In the genomic region with DNA sequence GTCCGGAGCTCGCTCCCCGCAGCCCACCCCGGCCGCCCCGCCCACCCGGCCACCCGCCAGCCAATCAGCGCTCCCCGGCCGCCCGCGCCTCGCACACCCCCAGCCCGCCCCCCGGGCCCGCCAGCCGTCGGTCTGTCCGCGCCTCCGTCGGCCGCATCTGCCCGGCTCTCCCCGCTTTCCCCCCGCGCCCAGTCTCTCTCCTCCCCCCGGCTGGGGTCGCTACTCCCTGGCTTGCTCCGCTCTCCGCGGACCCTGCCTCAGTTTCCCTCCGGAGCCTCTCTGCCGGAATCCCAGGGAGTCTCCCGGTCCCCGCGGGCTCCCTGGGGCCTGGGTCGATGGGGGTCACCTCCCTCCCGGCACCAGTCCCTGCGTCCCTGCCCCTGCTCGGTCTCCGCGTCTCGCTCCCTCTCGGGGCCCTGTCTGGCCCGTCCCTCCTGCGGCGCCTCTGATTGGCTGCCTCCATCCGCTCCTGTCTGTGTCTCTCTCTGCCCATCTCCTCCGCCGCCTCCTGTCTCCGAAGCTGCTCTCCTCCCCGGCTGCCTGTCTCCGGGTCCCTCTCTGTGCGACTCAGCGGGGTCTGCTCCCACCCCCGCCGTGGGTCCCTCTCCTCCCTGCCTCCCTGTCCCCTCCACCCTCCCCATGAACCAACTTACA, we compare ENCODE assay signal across 9 cellular contexts. TPM values are rescaled to one million over a fixed set of nuclear protein-coding genes. Genes with fewer than 3 reads are reported as not detected.
DNase-seq lines count a peak whose midpoint lies in the region; ATAC-seq and TF ChIP-seq lines count a peak whose summit lies in the region.
"Had no signal": no experiment of that assay in that cellular context is flagged by ENCODE, and none has a peak within 500 bp of the region (broad histone marks: within the 10 kb centered on the region; RNA-seq: fewer than 3 reads in every experiment).

No MANE protein-coding gene starts in this region.

- DNase-seq in CD4-positive, alpha-beta T cell = peak in 4 of 10 experiments; percentile 16 to 39 (median 16)
- DNase-seq in HT1080 (ENCODE audit: low read depth) (peak; percentile 76), NOMO-1 treated with DMSO at 0.1 percent for 48 hours (lab: John Stamatoyannopoulos, UW; ENCODE audit: unreplicated experiment) (no peak), tibial artery (no peak)
- DNase-seq in effector memory CD4-positive, alpha-beta T cell = peak in 1 of 3 donors; percentile 14
- no peak for DNase-seq in natural killer cell treated with Interleukin-12 subunit alpha and Interleukin-12 subunit beta and Interleukin-15 and Interleukin-18, amount 100 ng/mL, for 72 hours (ENCODE audit: low spot score)

- peak overlapping the region; percentile 45 for H3K4me3 ChIP-seq in effector memory CD4-positive, alpha-beta T cell (ENCODE audit: insufficient read depth, low read depth, low read length, poor library complexity, severe bottlenecking)
- H3K4me3 ChIP-seq in tibial artery = peak overlapping the region in 1 of 2 donors; percentile 24

- peaks cover 60% of the 10 kb centered on the region for H3K27me3 ChIP-seq in CD4-positive, alpha-beta T cell (ENCODE audit: control insufficient read depth, insufficient read depth, low read length)
- H3K27me3 ChIP-seq in effector memory CD4-positive, alpha-beta T cell (replicated peaks; ENCODE audit: control insufficient read depth, insufficient read depth, low read length, poor library complexity, severe bottlenecking) = peaks cover 60% of the 10 kb centered on the region
- H3K27me3 ChIP-seq in tibial artery = peaks cover 0 to 85% of the 10 kb centered on the region in 2 donors

- peak; percentile 73 for ATAC-seq in CD4-positive, alpha-beta T cell (ENCODE audit: poor library complexity)
- peak; percentile 54 to 73 for ATAC-seq in natural killer cell treated with Interleukin-12 subunit alpha and Interleukin-12 subunit beta and Interleukin-15 and Interleukin-18, amount 100 ng/mL, for 72 hours
- ATAC-seq in GM18861 (IDR thresholded peaks at IDR 0.05; ENCODE audit: unreplicated experiment) = no peak

- intact Hi-C loops in CD4-positive, alpha-beta T cell (cut with DNase I, micrococcal nuclease) = no loop called here
- intact Hi-C loops in tibial artery (cut with DNase I; ENCODE audit: low total_unique reads) = no loop called here

- POLR2A ChIA-PET in CD4-positive, alpha-beta T cell (lab: Charles Lee) = interaction anchor here (1.0 to 1.6 kb wide), 3 partner anchors 21 to 107 kb away, joined by 3 to 7 read pairs (median 4); a partner anchor contains a TSS

- H3K36me3 ChIP-seq in effector memory CD4-positive, alpha-beta T cell (ENCODE audit: control insufficient read depth, insufficient read depth, low read length) = no peaks in the 10 kb centered on the region
- H3K36me3 ChIP-seq in tibial artery = no peaks in the 10 kb centered on the region

- H3K4me1 Mint-ChIP-seq in CD4-positive, alpha-beta T cell (ENCODE audit: low read depth) = peaks cover 5% of the 10 kb centered on the region
- H3K4me1 Mint-ChIP-seq in T-helper 1 cell treated with Interleukin-12 subunit alpha and Interleukin-12 subunit beta and Interleukin-4 antibody, amounts not matched to agents 30 μg/mL and 1 μg/mL, for 36 hours (ENCODE audit: low read depth) = peaks cover 5% of the 10 kb centered on the region
- H3K4me1 Mint-ChIP-seq in natural killer cell treated with Interleukin-12 subunit alpha and Interleukin-12 subunit beta and Interleukin-15 and Interleukin-18, amount 100 ng/mL, for 72 hours (ENCODE audit: low read depth in 2 of 2) = peaks cover 0 to 8% of the 10 kb centered on the region in 2 donors

- H3K4me1 ChIP-seq in effector memory CD4-positive, alpha-beta T cell (ENCODE audit: control insufficient read depth, insufficient read depth, low read length, poor library complexity, severe bottlenecking) = peaks cover 15% of the 10 kb centered on the region
- peaks cover 0 to 34% (median 20%) of the 10 kb centered on the region in 4 donors for H3K4me1 ChIP-seq in tibial artery

- H3K36me3 Mint-ChIP-seq in CD4-positive, alpha-beta T cell (ENCODE audit: low read depth) = no peaks in the 10 kb centered on the region
- peaks cover 2% of the 10 kb centered on the region for H3K36me3 Mint-ChIP-seq in T-helper 1 cell treated with Interleukin-12 subunit alpha and Interleukin-12 subunit beta and Interleukin-4 antibody, amounts not matched to agents 30 μg/mL and 1 μg/mL, for 36 hours (ENCODE audit: low read depth)
- H3K36me3 Mint-ChIP-seq in natural killer cell treated with Interleukin-12 subunit alpha and Interleukin-12 subunit beta and Interleukin-15 and Interleukin-18, amount 100 ng/mL, for 72 hours = no peaks in the 10 kb centered on the region

- CTCF ChIA-PET in CD4-positive, alpha-beta T cell (lab: Charles Lee) = no interaction called here

- H3K9me3 ChIP-seq in CD4-positive, alpha-beta T cell (ENCODE audit: control insufficient read depth, low read length) = no peaks in the 10 kb centered on the region
- no peaks in the 10 kb centered on the region for H3K9me3 ChIP-seq in effector memory CD4-positive, alpha-beta T cell (ENCODE audit: control insufficient read depth, low read length)
- H3K9me3 ChIP-seq in tibial artery = no peaks in the 10 kb centered on the region

- peaks cover 46% of the 10 kb centered on the region for H3K27me3 Mint-ChIP-seq in CD4-positive, alpha-beta T cell
- H3K27me3 Mint-ChIP-seq in T-helper 1 cell treated with Interleukin-12 subunit alpha and Interleukin-12 subunit beta and Interleukin-4 antibody, amounts not matched to agents 30 μg/mL and 1 μg/mL, for 36 hours (ENCODE audit: low read depth) = peaks cover 45% of the 10 kb centered on the region
- H3K27me3 Mint-ChIP-seq in natural killer cell treated with Interleukin-12 subunit alpha and Interleukin-12 subunit beta and Interleukin-15 and Interleukin-18, amount 100 ng/mL, for 72 hours = peaks cover 25 to 35% of the 10 kb centered on the region in 2 donors

- H3K9me3 Mint-ChIP-seq in CD4-positive, alpha-beta T cell = no peaks in the 10 kb centered on the region
- H3K9me3 Mint-ChIP-seq in T-helper 1 cell treated with Interleukin-12 subunit alpha and Interleukin-12 subunit beta and Interleukin-4 antibody, amounts not matched to agents 30 μg/mL and 1 μg/mL, for 36 hours = no peaks in the 10 kb centered on the region
- no peaks in the 10 kb centered on the region for H3K9me3 Mint-ChIP-seq in natural killer cell treated with Interleukin-12 subunit alpha and Interleukin-12 subunit beta and Interleukin-15 and Interleukin-18, amount 100 ng/mL, for 72 hours

- TF ChIP-seq CTCF in CD4-positive, alpha-beta T cell (IDR thresholded peaks at IDR 0.05) = no peak
- TF ChIP-seq CTCF in tibial artery (IDR thresholded peaks at IDR 0.05) = no peak

- no peak overlapping the region for H3K27ac ChIP-seq in CD4-positive, alpha-beta T cell (ENCODE audit: low read depth, low read length)
- H3K27ac ChIP-seq in effector memory CD4-positive, alpha-beta T cell (ENCODE audit: insufficient read depth, low read length, poor library complexity, severe bottlenecking) = no peak overlapping the region
- H3K27ac ChIP-seq in tibial artery = no peak overlapping the region

- H3K4me3 Mint-ChIP-seq in CD4-positive, alpha-beta T cell = peak overlapping the region; percentile 75
- H3K4me3 Mint-ChIP-seq in T-helper 1 cell treated with Interleukin-12 subunit alpha and Interleukin-12 subunit beta and Interleukin-4 antibody, amounts not matched to agents 30 μg/mL and 1 μg/mL, for 36 hours = peak overlapping the region; percentile 74
- H3K4me3 Mint-ChIP-seq in natural killer cell treated with Interleukin-12 subunit alpha and Interleukin-12 subunit beta and Interleukin-15 and Interleukin-18, amount 100 ng/mL, for 72 hours = peak overlapping the region; percentile 83

- H3K27ac Mint-ChIP-seq in CD4-positive, alpha-beta T cell = no peak overlapping the region
- no peak overlapping the region for H3K27ac Mint-ChIP-seq in T-helper 1 cell treated with Interleukin-12 subunit alpha and Interleukin-12 subunit beta and Interleukin-4 antibody, amounts not matched to agents 30 μg/mL and 1 μg/mL, for 36 hours
- H3K27ac Mint-ChIP-seq in natural killer cell treated with Interleukin-12 subunit alpha and Interleukin-12 subunit beta and Interleukin-15 and Interleukin-18, amount 100 ng/mL, for 72 hours = no peak overlapping the region

RNA-seq across cellular contexts. Expression of a gene that starts 0.5 kb away (rescaled TPM):
- under 1 TPM; 0.22 to 0.92 TPM for total RNA-seq in CD4-positive, alpha-beta T cell
- 52.7 and 56.0 TPM in 2 replicates for total RNA-seq in HT1080 (2014; rRNA removed; shearing (Covaris generic))
- 34.5 and 41.4 TPM in 2 replicates for polyA plus RNA-seq in HT1080 (2015; cell fraction: cytosol; rRNA removed)
- polyA plus RNA-seq in HT1080 (2015; cell fraction: nucleus; rRNA removed) = 28.4 and 32.7 TPM in 2 replicates
- total RNA-seq in natural killer cell treated with Interleukin-12 subunit alpha and Interleukin-12 subunit beta and Interleukin-15 and Interleukin-18, amount 100 ng/mL, for 72 hours = under 1 TPM in 1 of 2 donors, not detected in 1; 0.78 TPM
- total RNA-seq: liver had no signal
- polyA plus RNA-seq: liver had no signal

RNA-seq across cellular contexts. Expression of a gene that starts 6.7 kb away (rescaled TPM):
- under 1 TPM in 1 of 2 experiments, not detected in 1; 0.08 TPM for total RNA-seq in CD4-positive, alpha-beta T cell
- total RNA-seq in HT1080 (2014; rRNA removed; shearing (Covaris generic)) = not detected in 2 replicates
- polyA plus RNA-seq in HT1080 (2015; cell fraction: cytosol; rRNA removed) = not detected in 2 replicates
- polyA plus RNA-seq in HT1080 (2015; cell fraction: nucleus; rRNA removed) = not detected in 2 replicates
- not detected for total RNA-seq in natural killer cell treated with Interleukin-12 subunit alpha and Interleukin-12 subunit beta and Interleukin-15 and Interleukin-18, amount 100 ng/mL, for 72 hours
- total RNA-seq: liver had no signal
- polyA plus RNA-seq: liver had no signal

RNA-seq across cellular contexts. Expression of a gene that starts 6.8 kb away (rescaled TPM):
- not detected for total RNA-seq in CD4-positive, alpha-beta T cell
- not detected in 2 replicates for total RNA-seq in HT1080 (2014; rRNA removed; shearing (Covaris generic))
- polyA plus RNA-seq in HT1080 (2015; cell fraction: cytosol; rRNA removed) = not detected in 2 replicates
- 1.5 and 3.4 TPM in 2 replicates for polyA plus RNA-seq in HT1080 (2015; cell fraction: nucleus; rRNA removed)
- total RNA-seq in natural killer cell treated with Interleukin-12 subunit alpha and Interleukin-12 subunit beta and Interleukin-15 and Interleukin-18, amount 100 ng/mL, for 72 hours = not detected
- total RNA-seq: liver had no signal
- polyA plus RNA-seq: liver had no signal

RNA-seq across cellular contexts. Expression of a gene that starts 14.3 kb away (rescaled TPM):
- 10 to 100 TPM; 14.2 to 14.3 TPM for total RNA-seq in CD4-positive, alpha-beta T cell
- 1.1 and 1.3 TPM in 2 replicates for total RNA-seq in HT1080 (2014; rRNA removed; shearing (Covaris generic))
- not detected in 2 replicates for polyA plus RNA-seq in HT1080 (2015; cell fraction: cytosol; rRNA removed)
- polyA plus RNA-seq in HT1080 (2015; cell fraction: nucleus; rRNA removed) = not detected in 2 replicates
- total RNA-seq in natural killer cell treated with Interleukin-12 subunit alpha and Interleukin-12 subunit beta and Interleukin-15 and Interleukin-18, amount 100 ng/mL, for 72 hours = 1 to 10 TPM; 5.2 to 8.3 TPM

RNA-seq across cellular contexts. Expression of a gene that starts 15.3 kb away (rescaled TPM):
- total RNA-seq in CD4-positive, alpha-beta T cell = under 1 TPM in 1 of 2 experiments, not detected in 1; 0.28 TPM
- total RNA-seq in HT1080 (2014; rRNA removed; shearing (Covaris generic)) = not detected in 2 replicates
- polyA plus RNA-seq in HT1080 (2015; cell fraction: cytosol; rRNA removed) = 0.17 and 0.49 TPM in 2 replicates
- polyA plus RNA-seq in HT1080 (2015; cell fraction: nucleus; rRNA removed) = 0.63 and 1.4 TPM in 2 replicates
- total RNA-seq in natural killer cell treated with Interleukin-12 subunit alpha and Interleukin-12 subunit beta and Interleukin-15 and Interleukin-18, amount 100 ng/mL, for 72 hours = not detected
- total RNA-seq: liver had no signal
- polyA plus RNA-seq: liver had no signal

Comparison
In these comparisons a context has a peak if more than half of its experiments do, and no peak if none do; other contexts are left out.
1. RNA of a gene that starts 0.5 kb away (total RNA-seq): 52.7 to 56.0 TPM in HT1080; 0.22 to 0.92 TPM in CD4-positive, alpha-beta T cell and 0.78 TPM in natural killer cell treated with Interleukin-12 subunit alpha and Interleukin-12 subunit beta and Interleukin-15 and Interleukin-18, amount 100 ng/mL, for 72 hours; every median in the first group is over 10 times any median in the second.
2. Peak in every context shown above with its lines, with median percentiles within 50 percentile points of each other: H3K4me3 Mint-ChIP-seq.